Comparison of ENCODE assay signal across 8 cellular contexts in the genomic region with DNA sequence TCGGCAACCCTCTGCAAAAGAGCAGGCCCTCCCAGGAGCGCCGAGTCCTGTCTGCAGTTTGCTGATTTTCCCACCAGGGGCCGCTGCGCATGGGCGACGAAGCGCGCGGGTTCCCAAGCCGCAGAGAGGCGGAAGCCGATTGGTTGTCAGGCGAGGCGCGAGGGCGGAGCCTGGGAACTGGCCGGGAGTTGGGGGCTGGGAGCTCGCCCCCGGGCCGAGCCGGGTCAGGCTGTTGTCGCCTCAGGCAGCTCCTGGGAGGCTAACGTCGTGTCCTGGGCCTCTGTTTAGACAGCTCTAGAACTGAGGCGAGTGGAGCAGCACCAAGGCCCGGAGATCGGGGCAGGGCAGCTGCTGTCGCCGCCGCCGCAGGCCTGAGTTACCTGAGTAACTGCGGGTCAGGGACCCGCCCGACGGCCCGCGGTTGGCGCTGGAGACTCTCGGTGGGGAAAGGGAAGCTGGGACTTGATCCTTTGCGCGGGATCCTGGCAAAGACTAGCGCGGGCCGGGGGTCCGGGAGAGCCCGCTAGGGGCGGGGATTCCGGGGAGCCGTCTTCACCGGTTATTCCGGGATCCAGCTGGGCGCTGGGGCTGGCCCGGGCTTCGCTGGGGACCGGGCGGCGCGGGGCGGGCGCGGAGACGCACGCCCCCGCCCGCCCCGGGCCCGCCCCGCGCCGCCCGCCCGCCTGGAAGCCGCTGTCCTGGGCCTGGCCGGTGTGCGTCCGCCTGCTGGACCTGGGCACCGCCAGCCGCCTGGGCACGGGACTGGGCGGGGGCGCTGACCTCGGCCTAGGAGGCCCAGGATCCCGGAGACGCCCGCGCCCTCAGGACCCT. TPM values are rescaled to one million over a fixed set of nuclear protein-coding genes. Genes with fewer than 3 reads are reported as not detected.
DNase-seq lines count a peak whose midpoint lies in the region; ATAC-seq and TF ChIP-seq lines count a peak whose summit lies in the region.

STIM1 (plus strand) TSS at position 688 of the 831 bp plus-strand sequence. CDS start 607 bp downstream, outside the sequence.

- H3K27me3 ChIP-seq in liver (ENCODE audit: control insufficient read depth in 4 of 4, insufficient read depth in 4 of 4, low read length in 3 of 4) = no peaks in the 10 kb centered on the region

- ATAC-seq in GM19328 (IDR thresholded peaks at IDR 0.05; ENCODE audit: unreplicated experiment) (peak; percentile 62), HG03520 (IDR thresholded peaks at IDR 0.05; ENCODE audit: unreplicated experiment) (peak; percentile 59)

- H3K4me3 ChIP-seq in liver (ENCODE audit: low read depth in 1 of 3, low read length in 3 of 3) = peak within 1 kb of the TSS; percentile 89 to 96 (median 95)

- H3K27ac ChIP-seq in C4-2B (peak within 1 kb of the TSS; percentile 89), liver (ENCODE audit: low read depth in 1 of 2, low read length in 2 of 2) (peak within 1 kb of the TSS; percentile 96 to 98)

- H3K9ac ChIP-seq in liver (ENCODE audit: low read depth in 1 of 2, low read length in 2 of 2) = peak within 1 kb of the TSS; percentile 83 to 89

- peaks cover 21 to 46% (median 29%) of the 10 kb centered on the region in 4 donors for H3K4me1 ChIP-seq in liver (ENCODE audit: control insufficient read depth in 4 of 4, insufficient read depth in 4 of 4, low read length in 3 of 4)

- TF ChIP-seq CTCF in C4-2B (conservative IDR thresholded peaks at IDR 0.05) = peak; percentile 98
- TF ChIP-seq CTCF in liver (IDR thresholded peaks at IDR 0.05; ENCODE audit: low read depth, low read length, missing input control) = peak; percentile 98

- TF ChIP-seq RAD21 in liver (IDR thresholded peaks at IDR 0.05) = peak; percentile 97

- H3K9me3 ChIP-seq in liver (ENCODE audit: control insufficient read depth in 4 of 4, low read length in 3 of 4) = no peaks in the 10 kb centered on the region

- DNase-seq in NCI-H748 (lab: John Stamatoyannopoulos, UW; ENCODE audit: unreplicated experiment) (peak; percentile 93), dermis blood vessel endothelial cell (peak; percentile 97)
- DNase-seq in activated CD4-positive, alpha-beta T cell treated with anti-CD3 and anti-CD28 coated beads, Interleukin-2, amount 50 U/mL, for 24 hours (ENCODE audit: low read depth in 1 of 2, low spot score in 1 of 2) = peak; percentile 98
- DNase-seq in stimulated activated CD4-positive, alpha-beta T cell treated with anti-CD3 and anti-CD28 coated beads, Interleukin-4, amount 100 ng/mL, for 24 hours = peak; percentile 99

- no peaks in the 10 kb centered on the region for H3K36me3 ChIP-seq in liver (ENCODE audit: control insufficient read depth in 4 of 4, insufficient read depth in 3 of 4, low read depth in 1 of 4, low read length in 3 of 4)

- WGBS in liver = under 1% methylated on average over 87 of the region's 87 CpGs

TF ChIP-seq in liver, 16 proteins besides CTCF, POLR2A, EP300 and RAD21:
- peak; percentile 54 for TF ChIP-seq YY1 (IDR thresholded peaks at IDR 0.05)
- TF ChIP-seq NR2F2 (IDR thresholded peaks at IDR 0.05) = peak; percentile 22
- TF ChIP-seq HNF4A (conservative IDR thresholded peaks at IDR 0.05) = no peak
- TF ChIP-seq RXRA (IDR thresholded peaks at IDR 0.05) = peak; percentile 28 to 29
- TF ChIP-seq SP1 (IDR thresholded peaks at IDR 0.05) = peak; percentile 72

RNA-seq across cellular contexts. Expression of gene STIM1, which starts in this region (rescaled TPM):
- total RNA-seq in dermis blood vessel endothelial cell = 31.5 and 39.3 TPM in 2 replicates
- 10 to 100 TPM; 21.6 to 42.9 TPM for total RNA-seq in liver
- polyA plus RNA-seq in liver = 10 to 100 TPM; 19.7 to 28.5 TPM

Comparison
In these comparisons a context has a peak if more than half of its experiments do, and no peak if none do; other contexts are left out.
1. Peak in every context shown above with its lines: DNase-seq, ATAC-seq, H3K4me3 ChIP-seq and H3K27ac ChIP-seq.